Comparison of ENCODE assay signal across 8 cellular contexts in the genomic region with DNA sequence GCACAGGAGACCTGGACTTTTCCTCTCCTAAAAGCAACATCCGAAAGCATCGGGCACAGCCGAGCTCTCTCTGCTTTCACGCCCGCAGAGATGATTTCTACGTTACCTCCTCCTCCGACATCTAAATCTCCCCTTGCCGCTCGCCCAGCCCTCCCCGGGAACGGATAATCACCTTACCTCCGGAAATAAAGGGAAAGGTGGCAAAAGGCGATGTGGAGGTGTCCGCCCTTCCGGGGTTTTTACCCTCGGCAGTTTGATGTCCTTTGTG. TPM values are rescaled to one million over a fixed set of nuclear protein-coding genes. Genes with fewer than 3 reads are reported as not detected.
DNase-seq lines count a peak whose midpoint lies in the region; ATAC-seq and TF ChIP-seq lines count a peak whose summit lies in the region.

No MANE protein-coding gene starts in this region.

- no peaks in the 10 kb centered on the region for H3K27me3 Mint-ChIP-seq in activated T-cell treated with anti-CD3 and anti-CD28 coated beads, Interleukin-2, amount 50 U/mL, for 72 hours (ENCODE audit: low read depth)
- H3K27me3 Mint-ChIP-seq in activated CD4-positive, alpha-beta memory T cell treated with anti-CD3 and anti-CD28 coated beads, Interleukin-2, amount 10 ng/mL, durations not matched to agents 7 days and 5 days = no peaks in the 10 kb centered on the region
- no peaks in the 10 kb centered on the region for H3K27me3 Mint-ChIP-seq in activated CD4-positive, alpha-beta memory T cell treated with anti-CD3 and anti-CD28 coated beads for 36 hours

- H3K9me3 Mint-ChIP-seq in activated T-cell treated with anti-CD3 and anti-CD28 coated beads, Interleukin-2, amount 50 U/mL, for 72 hours = no peaks in the 10 kb centered on the region
- H3K9me3 Mint-ChIP-seq in activated CD4-positive, alpha-beta memory T cell treated with anti-CD3 and anti-CD28 coated beads, Interleukin-2, amount 10 ng/mL, durations not matched to agents 7 days and 5 days = no peaks in the 10 kb centered on the region
- H3K9me3 Mint-ChIP-seq in activated CD4-positive, alpha-beta memory T cell treated with anti-CD3 and anti-CD28 coated beads for 36 hours = no peaks in the 10 kb centered on the region

- peak overlapping the region; percentile 89 for H3K9ac ChIP-seq in adipocyte (ENCODE audit: low read length)

- H3K9me3 ChIP-seq in adipocyte (ENCODE audit: control insufficient read depth, low read length) (no peaks in the 10 kb centered on the region), transverse colon (no peaks in the 10 kb centered on the region)

- H3K27ac ChIP-seq in layer of hippocampus (ENCODE audit: low read depth, low read length) (peak overlapping the region; percentile 48), transverse colon (peak overlapping the region; percentile 92 to 96 (median 93))

- DNase-seq in activated T-cell treated with anti-CD3 and anti-CD28 coated beads, Interleukin-2, amount 50 U/mL, for 72 hours = no peak
- DNase-seq in activated T-cell treated with anti-CD3 and anti-CD28 coated beads, Interleukin-2, amount 50 U/mL, for 1 hour = no peak
- DNase-seq in adipocyte (ENCODE audit: low read depth) = no peak
- DNase-seq in transverse colon = no peak
- DNase-seq in activated CD4-positive, alpha-beta memory T cell treated with anti-CD3 and anti-CD28 coated beads, Interleukin-2, amount 10 ng/mL, durations not matched to agents 7 days and 5 days = no peak
- no peak for DNase-seq in COLO829 (ENCODE audit: low spot score)
- no peak for DNase-seq in activated CD4-positive, alpha-beta memory T cell treated with anti-CD3 and anti-CD28 coated beads for 36 hours

- no peak for ATAC-seq in activated T-cell treated with anti-CD3 and anti-CD28 coated beads, Interleukin-2, amount 50 U/mL, for 72 hours (replicated peaks in 1 of 2)

- POLR2A ChIA-PET in activated CD4-positive, alpha-beta memory T cell treated with anti-CD3 and anti-CD28 coated beads, Interleukin-2, amount 10 ng/mL, durations not matched to agents 7 days and 5 days (lab: Charles Lee) = interaction anchor here (0.8 to 6.3 kb wide), 40 partner anchors 9 to 1438 kb away, joined by 3 to 449 read pairs (median 8); a partner anchor contains a TSS
- POLR2A ChIA-PET in activated CD4-positive, alpha-beta memory T cell treated with anti-CD3 and anti-CD28 coated beads for 36 hours (lab: Charles Lee) = interaction anchor here (0.6 to 4.4 kb wide), 13 partner anchors 12 to 540 kb away, joined by 3 to 177 read pairs (median 5); a partner anchor contains a TSS

- in situ Hi-C loops in transverse colon (cut with MboI; ENCODE audit: low pct_ligation_motif_present in 1 of 4, low pct_unique_long_range_greater_than_20kb in 1 of 4, low sequenced_read_pairs in 3 of 4) = loop anchor here in 2 of 4 donors (10.0 to 25.0 kb wide), 2 partner anchors 53 to 106 kb away; no protein-coding TSS in a partner anchor

- H3K27me3 ChIP-seq in adipocyte (replicated peaks; ENCODE audit: control insufficient read depth, insufficient read depth, low read length) (peaks cover 4% of the 10 kb centered on the region), layer of hippocampus (ENCODE audit: control insufficient read depth, insufficient read depth, low read length) (no peaks in the 10 kb centered on the region), transverse colon (no peaks in the 10 kb centered on the region)

- peak overlapping the region; percentile 88 for H3K4me3 ChIP-seq in adipocyte (ENCODE audit: low read length)
- peak overlapping the region; percentile 59 to 75 (median 70) for H3K4me3 ChIP-seq in transverse colon

- H3K4me1 ChIP-seq in adipocyte (ENCODE audit: control insufficient read depth, insufficient read depth, low read length) (peaks cover 18% of the 10 kb centered on the region), transverse colon (peaks cover 0 to 54% (median 20%) of the 10 kb centered on the region in 4 donors)

- intact Hi-C loops in transverse colon (cut with DNase I; ENCODE audit: low total_unique reads) = loop anchor here (2.0 to 10.0 kb wide), 3 partner anchors 59 to 117 kb away; no protein-coding TSS in a partner anchor
- intact Hi-C loops in activated CD4-positive, alpha-beta memory T cell treated with anti-CD3 and anti-CD28 coated beads for 36 hours (cut with micrococcal nuclease) = loop anchor here (1.0 to 5.0 kb wide), 5 partner anchors 115 to 1439 kb away; a partner anchor contains a TSS

- TF ChIP-seq POLR2A in transverse colon (IDR thresholded peaks at IDR 0.05) = no peak

- CTCF ChIA-PET in activated CD4-positive, alpha-beta memory T cell treated with anti-CD3 and anti-CD28 coated beads, Interleukin-2, amount 10 ng/mL, durations not matched to agents 7 days and 5 days (lab: Charles Lee) = interaction anchor here (1.0 to 3.1 kb wide), 6 partner anchors 52 to 337 kb away, joined by 3 to 40 read pairs (median 4); a partner anchor contains a TSS
- CTCF ChIA-PET in activated CD4-positive, alpha-beta memory T cell treated with anti-CD3 and anti-CD28 coated beads for 36 hours (lab: Charles Lee) = interaction anchor here (0.8 to 2.2 kb wide), 6 partner anchors 35 to 114 kb away, joined by 3 to 14 read pairs (median 4); no protein-coding TSS in a partner anchor

- no peak overlapping the region for H3K4me3 Mint-ChIP-seq in activated T-cell treated with anti-CD3 and anti-CD28 coated beads, Interleukin-2, amount 50 U/mL, for 72 hours
- no peak overlapping the region for H3K4me3 Mint-ChIP-seq in activated CD4-positive, alpha-beta memory T cell treated with anti-CD3 and anti-CD28 coated beads, Interleukin-2, amount 10 ng/mL, durations not matched to agents 7 days and 5 days
- no peak overlapping the region for H3K4me3 Mint-ChIP-seq in activated CD4-positive, alpha-beta memory T cell treated with anti-CD3 and anti-CD28 coated beads for 36 hours

- H3K36me3 Mint-ChIP-seq in activated T-cell treated with anti-CD3 and anti-CD28 coated beads, Interleukin-2, amount 50 U/mL, for 72 hours (ENCODE audit: insufficient read depth in 2 of 2) = peaks cover 9 to 14% of the 10 kb centered on the region in 2 donors
- peaks cover 31% of the 10 kb centered on the region for H3K36me3 Mint-ChIP-seq in activated CD4-positive, alpha-beta memory T cell treated with anti-CD3 and anti-CD28 coated beads, Interleukin-2, amount 10 ng/mL, durations not matched to agents 7 days and 5 days (ENCODE audit: low read depth)
- peaks cover 10% of the 10 kb centered on the region for H3K36me3 Mint-ChIP-seq in activated CD4-positive, alpha-beta memory T cell treated with anti-CD3 and anti-CD28 coated beads for 36 hours

- 0% methylated on average over 16 of the region's 16 CpGs; no CpG with 5 or more reads in 1 of the 2 donors for WGBS in transverse colon (ENCODE audit: low coverage in 1 of 2), 2 donors

- H3K36me3 ChIP-seq in adipocyte (ENCODE audit: control insufficient read depth, insufficient read depth, low read length, severe bottlenecking) (no peaks in the 10 kb centered on the region), transverse colon (no peaks in the 10 kb centered on the region)

- H3K27ac Mint-ChIP-seq in activated T-cell treated with anti-CD3 and anti-CD28 coated beads, Interleukin-2, amount 50 U/mL, for 72 hours = peak overlapping the region; percentile 99
- H3K27ac Mint-ChIP-seq in activated CD4-positive, alpha-beta memory T cell treated with anti-CD3 and anti-CD28 coated beads, Interleukin-2, amount 10 ng/mL, durations not matched to agents 7 days and 5 days = no peak overlapping the region
- no peak overlapping the region for H3K27ac Mint-ChIP-seq in activated CD4-positive, alpha-beta memory T cell treated with anti-CD3 and anti-CD28 coated beads for 36 hours

- H3K4me1 Mint-ChIP-seq in activated T-cell treated with anti-CD3 and anti-CD28 coated beads, Interleukin-2, amount 50 U/mL, for 72 hours (ENCODE audit: low read depth) = peaks cover 28% of the 10 kb centered on the region
- H3K4me1 Mint-ChIP-seq in activated CD4-positive, alpha-beta memory T cell treated with anti-CD3 and anti-CD28 coated beads, Interleukin-2, amount 10 ng/mL, durations not matched to agents 7 days and 5 days = peaks cover 34% of the 10 kb centered on the region
- H3K4me1 Mint-ChIP-seq in activated CD4-positive, alpha-beta memory T cell treated with anti-CD3 and anti-CD28 coated beads for 36 hours (ENCODE audit: low read depth) = peaks cover 28% of the 10 kb centered on the region

- no peak for TF ChIP-seq CTCF in transverse colon (IDR thresholded peaks at IDR 0.05)

- no peak for TF ChIP-seq EP300 in transverse colon (IDR thresholded peaks at IDR 0.05; ENCODE audit: low read depth)

RNA-seq across cellular contexts. Expression of a gene that starts 0.6 kb away (rescaled TPM):
- 100 to 1,000 TPM; 265 to 277 TPM for total RNA-seq in activated T-cell treated with anti-CD3 and anti-CD28 coated beads, Interleukin-2, amount 50 U/mL, for 72 hours
- 100 to 1,000 TPM in 3 of 4 donors, 10 to 100 TPM in 1; 36.8 to 139 (median 117) TPM for total RNA-seq in transverse colon
- total RNA-seq in activated CD4-positive, alpha-beta memory T cell treated with anti-CD3 and anti-CD28 coated beads, Interleukin-2, amount 10 ng/mL, durations not matched to agents 7 days and 5 days = 100 to 1,000 TPM; 209 to 214 TPM
- 100 to 1,000 TPM; 142 TPM for total RNA-seq in activated CD4-positive, alpha-beta memory T cell treated with anti-CD3 and anti-CD28 coated beads for 36 hours
